Comparison of ENCODE assay signal across 8 cellular contexts in the genomic region with DNA sequence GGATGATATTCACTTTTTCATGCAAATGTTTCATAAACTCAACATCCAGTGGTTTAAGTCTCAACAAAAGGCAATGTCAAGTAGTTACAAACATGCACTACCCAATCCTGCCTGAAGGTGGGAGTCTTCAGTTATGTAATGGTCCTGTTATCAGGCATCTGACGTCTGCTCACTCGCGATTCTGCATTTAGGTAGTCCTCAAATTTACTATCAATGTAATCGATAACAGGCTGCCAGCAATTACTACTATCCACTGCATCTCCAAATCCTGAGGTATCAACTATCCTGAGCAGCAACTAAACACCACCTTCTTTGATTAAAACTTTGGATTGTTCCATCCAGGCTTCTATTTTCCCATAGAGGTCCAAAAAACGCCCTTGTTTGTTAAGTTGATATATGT. TPM values are rescaled to one million over a fixed set of nuclear protein-coding genes. Genes with fewer than 3 reads are reported as not detected.
DNase-seq lines count a peak whose midpoint lies in the region; ATAC-seq lines count a peak whose summit lies in the region.

No MANE protein-coding gene starts in this region.

- no peaks in the 10 kb centered on the region for H3K9me3 ChIP-seq in GM23248 (ENCODE audit: low read depth)

- H3K4me3 ChIP-seq in GM23248 = no peak overlapping the region

- DNase-seq in AG20443 (ENCODE audit: low spot score) = peak; percentile 61
- DNase-seq in GM23248 = peak; percentile 61
- DNase-seq in NCI-H748 (lab: John Stamatoyannopoulos, UW; ENCODE audit: unreplicated experiment) = peak; percentile 68
- DNase-seq in activated T-cell treated with anti-CD3 and anti-CD28 coated beads for 4 hours = peak; percentile 37
- peak; percentile 20 for DNase-seq in germinal center (ENCODE audit: low spot score)
- peak; percentile 29 for DNase-seq in renal cortical epithelial cell (ENCODE audit: low read depth)
- DNase-seq in NCI-H2107 treated with DMSO at 0.1 percent for 48 hours (lab: John Stamatoyannopoulos, UW; ENCODE audit: unreplicated experiment) = no peak

- no peaks in the 10 kb centered on the region for H3K36me3 ChIP-seq in GM23248 (ENCODE audit: low read depth)

- in situ Hi-C loops in GM23248 (cut with MboI) = no loop called here

- H3K4me1 ChIP-seq in GM23248 (ENCODE audit: insufficient read depth) = no peaks in the 10 kb centered on the region

- 1% methylated on average over 5 of the region's 5 CpGs for WGBS in GM23248 (ENCODE audit: low coverage in 1 of 2, low lambda C conversion rate in 2 of 2, missing lambda C conversion rate in 2 of 2), 2 experiments

- no peak for ATAC-seq in HG02970 (IDR thresholded peaks at IDR 0.05; ENCODE audit: low FRiP score, unreplicated experiment)

- H3K4me2 ChIP-seq in GM23248 (ENCODE audit: unreplicated experiment) = peak overlapping the region; percentile 49

- no peak overlapping the region for H3K27ac ChIP-seq in GM23248

- H4K20me1 ChIP-seq in GM23248 (ENCODE audit: insufficient read depth) = no peaks in the 10 kb centered on the region

- no peaks in the 10 kb centered on the region for H3K9me2 ChIP-seq in GM23248 (ENCODE audit: insufficient read depth)

- no peak overlapping the region for H3K9ac ChIP-seq in GM23248

- H3F3A ChIP-seq in GM23248 (ENCODE audit: insufficient read depth) = no peaks in the 10 kb centered on the region

- no peak overlapping the region for H2AFZ ChIP-seq in GM23248

- H3K79me2 ChIP-seq in GM23248 (ENCODE audit: insufficient read depth) = no peaks in the 10 kb centered on the region

- no peaks in the 10 kb centered on the region for H3K27me3 ChIP-seq in GM23248 (replicated peaks; ENCODE audit: insufficient read depth)

RNA-seq across cellular contexts. Expression of gene NLRP12, which starts 51.2 kb away (rescaled TPM):
- total RNA-seq in GM23248 (2014; rRNA removed; shearing (Covaris generic)) = not detected in 2 replicates
- polyA plus RNA-seq in GM23248 (2016; fragmentation: Nextera tagmentation; extraction: Ambion mirVana) = not detected in 2 replicates
- total RNA-seq in renal cortical epithelial cell = 0.05 TPM in 1 of 2 replicates, not detected in the other
